Comparison of ENCODE assay signal across 16 cellular contexts in the genomic region with DNA sequence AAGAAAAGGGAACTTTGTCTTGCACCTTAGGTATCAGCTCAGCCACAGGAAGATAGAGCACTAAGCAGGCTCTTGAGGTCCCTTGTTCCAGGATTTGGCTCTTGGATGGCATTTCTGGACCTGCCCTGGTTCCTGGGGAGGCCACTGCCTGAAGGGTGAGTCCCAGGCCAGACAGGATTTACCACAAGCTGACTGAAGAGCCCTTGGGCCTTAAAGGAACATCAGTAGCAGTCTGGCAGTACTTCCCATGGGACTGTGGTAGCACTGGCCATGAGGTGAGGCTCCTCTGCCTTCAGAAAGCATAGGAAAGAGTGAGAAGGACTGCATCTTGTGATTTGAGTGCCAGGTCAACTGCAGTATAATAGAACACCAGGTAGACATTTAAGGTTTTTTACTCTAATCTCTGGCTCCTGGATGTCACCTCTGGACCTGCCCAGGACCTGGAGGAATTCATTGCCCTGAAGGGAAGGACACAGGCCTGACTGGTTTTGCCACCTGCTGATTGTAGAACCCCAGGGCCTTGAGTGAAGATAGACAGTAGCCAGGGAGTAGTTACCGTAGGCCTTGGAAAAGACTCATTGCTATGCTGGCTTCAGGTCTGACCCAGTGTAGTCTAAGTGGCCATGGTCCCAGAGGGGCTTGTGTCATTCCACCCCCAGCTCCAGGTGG.
DNase-seq lines count a peak whose midpoint lies in the region; ATAC-seq and TF ChIP-seq lines count a peak whose summit lies in the region.
"Had no signal": no experiment of that assay in that cellular context is flagged by ENCODE, and none has a peak within 500 bp of the region (broad histone marks: within the 10 kb centered on the region; RNA-seq: fewer than 3 reads in every experiment).

No MANE protein-coding gene starts in this region.

- H3K36me3 Mint-ChIP-seq in MCF 10A (ENCODE audit: insufficient read depth, unreplicated experiment), result no peaks in the 10 kb centered on the region

- peak overlapping the region; percentile 49 for H2AFZ ChIP-seq in mammary epithelial cell (ENCODE audit: low read depth, low read length)

- ATAC-seq in left lung (peak; percentile 40), HG02678 (IDR thresholded peaks at IDR 0.05; ENCODE audit: unreplicated experiment) (no peak)
- ATAC-seq: GM12878, HCT116, K562 had no signal

- POLR2A ChIA-PET in MCF 10A (lab: Yijun Ruan, JAX), result no interaction called here

- dilution Hi-C loops in mammary epithelial cell (cut with HindIII; ENCODE audit: low sequenced_read_pairs), result no loop called here

- 100% methylated on average over 1 of the region's 1 CpG for WGBS in mammary epithelial cell (ENCODE audit: low coverage, missing lambda C conversion rate)

- DNase-seq in mammary epithelial cell (no peak), MCF 10A (ENCODE audit: unreplicated experiment) (no peak), epithelial cell of esophagus (ENCODE audit: low read depth) (peak; percentile 27), left lung (no peak), NCI-H2196 (lab: John Stamatoyannopoulos, UW; ENCODE audit: unreplicated experiment) (no peak), MV-4-11 (lab: John Stamatoyannopoulos, UW) (no peak)
- DNase-seq: ACHN; Calu3; CD4-positive, CD25-positive, alpha-beta regulatory T cell; DMS153; DND-41 had no signal

- H3K9me3 Mint-ChIP-seq in MCF 10A (ENCODE audit: unreplicated experiment), result peaks cover 38% of the 10 kb centered on the region

- H3K27ac Mint-ChIP-seq in MCF 10A (ENCODE audit: low read depth, unreplicated experiment), result no peak overlapping the region
- H3K27ac Mint-ChIP-seq: CD4-positive, CD25-positive, alpha-beta regulatory T cell had no signal

- TF ChIP-seq CTCF in mammary epithelial cell (conservative IDR thresholded peaks at IDR 0.05 in 1 of 2, IDR thresholded peaks at IDR 0.05 in 1 of 2; ENCODE audit: extremely low read depth in 1 of 2, insufficient read depth in 1 of 2, low read depth in 1 of 2, low read length in 2 of 2), result no peak
- no peak for TF ChIP-seq CTCF in MCF 10A (IDR thresholded peaks at IDR 0.05; ENCODE audit: unreplicated experiment)
- no peak for TF ChIP-seq CTCF in epithelial cell of esophagus (IDR thresholded peaks at IDR 0.05; ENCODE audit: insufficient read depth, low read depth, low read length, missing control alignments)
- no peak for TF ChIP-seq CTCF in left lung (IDR thresholded peaks at IDR 0.05)

- no peak overlapping the region for H3K4me3 Mint-ChIP-seq in MCF 10A (ENCODE audit: unreplicated experiment)
- H3K4me3 Mint-ChIP-seq: CD4-positive, CD25-positive, alpha-beta regulatory T cell had no signal

- H3K27me3 ChIP-seq in mammary epithelial cell (ENCODE audit: insufficient read depth, low read length) (no peaks in the 10 kb centered on the region), left lung (no peaks in the 10 kb centered on the region)
- H3K27me3 ChIP-seq: BLaER1 treated with 17β-estradiol and CSF1 and Interleukin-3, amounts not matched to agents 10 nM and 100 nM had no signal

- no peak overlapping the region for H3K4me2 ChIP-seq in mammary epithelial cell (ENCODE audit: insufficient read depth, low read depth, low read length)
- H3K4me2 ChIP-seq: BLaER1 treated with 17β-estradiol and CSF1 and Interleukin-3, amounts not matched to agents 10 nM and 100 nM had no signal

- BruUV-seq in mammary epithelial cell (replicated peaks; lab: Mats Ljungman, UMichigan), result no TSS peak
- BruUV-seq in MCF 10A (replicated peaks; lab: Mats Ljungman, UMichigan), result no TSS peak

- H3K27me3 Mint-ChIP-seq in MCF 10A (ENCODE audit: insufficient read depth, unreplicated experiment), result no peaks in the 10 kb centered on the region

- H4K20me1 ChIP-seq in mammary epithelial cell (ENCODE audit: insufficient read depth, low read length), result no peaks in the 10 kb centered on the region
- H4K20me1 ChIP-seq: BLaER1 treated with 17β-estradiol and CSF1 and Interleukin-3, amounts not matched to agents 10 nM and 100 nM had no signal

- CTCF ChIA-PET in mammary epithelial cell (lab: Charles Lee; ENCODE audit: low non-redundant PET) (no interaction called here), MCF 10A (lab: Yijun Ruan, JAX) (interaction anchor here (0.7 kb wide), 1 partner anchor 135 kb away, joined by 3 read pairs; no protein-coding TSS in a partner anchor)

- no peaks in the 10 kb centered on the region for H3K4me1 Mint-ChIP-seq in MCF 10A (ENCODE audit: insufficient read depth, unreplicated experiment)
- H3K4me1 Mint-ChIP-seq: CD4-positive, CD25-positive, alpha-beta regulatory T cell had no signal

- H3K4me1 ChIP-seq in mammary epithelial cell (ENCODE audit: insufficient read depth, low read length), result no peaks in the 10 kb centered on the region
- no peaks in the 10 kb centered on the region for H3K4me1 ChIP-seq in left lung
- H3K4me1 ChIP-seq: BLaER1 treated with 17β-estradiol and CSF1 and Interleukin-3, amounts not matched to agents 10 nM and 100 nM had no signal

- intact Hi-C loops in mammary epithelial cell (cut with micrococcal nuclease) (no loop called here), MCF 10A (cut with micrococcal nuclease) (no loop called here), left lung (cut with DNase I) (no loop called here)

- no peaks in the 10 kb centered on the region for H3K79me2 ChIP-seq in mammary epithelial cell (ENCODE audit: insufficient read depth, low read length)

- H3K4me3 ChIP-seq in mammary epithelial cell (replicated peaks in 1 of 3; ENCODE audit: insufficient read depth in 1 of 3, low read depth in 2 of 3, low read length in 3 of 3) (no peak overlapping the region), epithelial cell of esophagus (ENCODE audit: low read length) (no peak overlapping the region), left lung (no peak overlapping the region)
- H3K4me3 ChIP-seq: BLaER1 treated with 17β-estradiol and CSF1 and Interleukin-3, amounts not matched to agents 10 nM and 100 nM; GM12878; K562 had no signal

- no peak overlapping the region for H3K27ac ChIP-seq in mammary epithelial cell (ENCODE audit: insufficient read depth, low read depth, low read length)
- no peak overlapping the region for H3K27ac ChIP-seq in left lung
- H3K27ac ChIP-seq: BLaER1 treated with 17β-estradiol and CSF1 and Interleukin-3, amounts not matched to agents 10 nM and 100 nM had no signal

- no peak overlapping the region for H3K9ac ChIP-seq in mammary epithelial cell (ENCODE audit: insufficient read depth, low read length)
- H3K9ac ChIP-seq: BLaER1 treated with 17β-estradiol and CSF1 and Interleukin-3, amounts not matched to agents 10 nM and 100 nM had no signal

- H3K36me3 ChIP-seq in mammary epithelial cell (ENCODE audit: insufficient read depth, low read length), result no peaks in the 10 kb centered on the region
- H3K36me3 ChIP-seq in left lung, result no peaks in the 10 kb centered on the region
- H3K36me3 ChIP-seq: BLaER1 treated with 17β-estradiol and CSF1 and Interleukin-3, amounts not matched to agents 10 nM and 100 nM had no signal

- H3K9me3 ChIP-seq in mammary epithelial cell (replicated peaks; ENCODE audit: insufficient read depth, low read length) (peaks cover 5% of the 10 kb centered on the region), left lung (peaks cover 0 to 29% of the 10 kb centered on the region in 2 donors)

- in situ Hi-C loops in mammary epithelial cell (cut with MboI; ENCODE audit: low sequenced_read_pairs in 2 of 2), result no loop called here
